ENCODE assay signal across 8 cellular contexts in genomic region chr20:35741892-35742740, GRCh38. TPM values are rescaled to one million over a fixed set of nuclear protein-coding genes. Genes with fewer than 3 reads are reported as not detected.
DNase-seq lines count a peak whose midpoint lies in the region; ATAC-seq, FAIRE-seq and TF ChIP-seq lines count a peak whose summit lies in the region.

Gene RBM39, minus strand, starts transcription at chr20:35742260. Its CDS starts 1,386 bp downstream, at chr20:35740874.

- H3K4me3 ChIP-seq in pancreas: peak within 1 kb of the TSS; percentile 63 to 96 (median 74)
- H3K4me3 ChIP-seq in tibial artery: peak within 1 kb of the TSS; percentile 88 to 92

- H3K27ac ChIP-seq in pancreas: peak within 1 kb of the TSS; percentile 99
- peak within 1 kb of the TSS; percentile 99 for H3K27ac ChIP-seq in tibial artery

- H3K4me1 Mint-ChIP-seq in activated naive CD8-positive, alpha-beta T cell treated with anti-CD3 and anti-CD28 coated beads, Interleukin-2, amount 50 U/mL, for 24 hours: peaks cover 52% of the 10 kb centered on the region

- peak within 1 kb of the TSS; percentile 97 for H3K4me3 Mint-ChIP-seq in activated naive CD8-positive, alpha-beta T cell treated with anti-CD3 and anti-CD28 coated beads, Interleukin-2, amount 50 U/mL, for 24 hours

- H3K9me3 ChIP-seq in pancreas (no peaks in the 10 kb centered on the region), tibial artery (no peaks in the 10 kb centered on the region)

- H3K4me1 ChIP-seq in pancreas (peaks cover 30 to 33% (median 30%) of the 10 kb centered on the region in 3 donors), tibial artery (peaks cover 5 to 47% (median 31%) of the 10 kb centered on the region in 4 donors)

- H3K36me3 ChIP-seq in pancreas: peaks cover 0 to 26% (median 10%) of the 10 kb centered on the region in 3 donors
- peaks cover 28 to 35% (median 33%) of the 10 kb centered on the region in 3 donors for H3K36me3 ChIP-seq in tibial artery

- H3K9me3 Mint-ChIP-seq in activated naive CD8-positive, alpha-beta T cell treated with anti-CD3 and anti-CD28 coated beads, Interleukin-2, amount 50 U/mL, for 24 hours: no peaks in the 10 kb centered on the region

- TF ChIP-seq CTCF in GM12874 (IDR thresholded peaks at IDR 0.05; ENCODE audit: insufficient read depth, low read depth, low read length): peak; percentile 36
- peak in 2 of 4 donors; percentile 8 to 28 for TF ChIP-seq CTCF in pancreas (IDR thresholded peaks at IDR 0.05)
- TF ChIP-seq CTCF in tibial artery (IDR thresholded peaks at IDR 0.05): peak; percentile 38 to 52

- H3K27me3 ChIP-seq in pancreas: no peaks in the 10 kb centered on the region
- no peaks in the 10 kb centered on the region for H3K27me3 ChIP-seq in tibial artery

- intact Hi-C loops in Right ventricle myocardium inferior (cut with DNase I): loop anchor here (1.0 to 5.0 kb wide), 3 partner anchors 29 to 200 kb away; partner anchors contain the start of gene ERGIC3
- intact Hi-C loops in pancreas (cut with DNase I): no loop called here
- intact Hi-C loops in tibial artery (cut with DNase I; ENCODE audit: low total_unique reads): loop anchor here (2.0 to 10.0 kb wide), 2 partner anchors 31 to 143 kb away; partner anchors contain the start of gene PHF20

- H3K36me3 Mint-ChIP-seq in activated naive CD8-positive, alpha-beta T cell treated with anti-CD3 and anti-CD28 coated beads, Interleukin-2, amount 50 U/mL, for 24 hours (ENCODE audit: low read depth): peaks cover 46% of the 10 kb centered on the region

- H3K27ac Mint-ChIP-seq in activated naive CD8-positive, alpha-beta T cell treated with anti-CD3 and anti-CD28 coated beads, Interleukin-2, amount 50 U/mL, for 24 hours: peak within 1 kb of the TSS; percentile 99

- DNase-seq in NCI-H1417 treated with DMSO at 0.1 percent for 48 hours (lab: John Stamatoyannopoulos, UW) (peak; percentile 100), SW480 (ENCODE audit: low spot score) (peak; percentile 100), Right ventricle myocardium inferior (ENCODE audit: missing footprints) (peak; percentile 100), pancreas (peak; percentile 97 to 100 (median 100)), tibial artery (peak; percentile 100)
- peak; percentile 98 for DNase-seq in activated naive CD8-positive, alpha-beta T cell treated with anti-CD3 and anti-CD28 coated beads, Interleukin-2, amount 50 U/mL, for 24 hours

- WGBS in pancreas, 2 donors: 0 to 1% methylated on average over 66 of the region's 66 CpGs

- peak; percentile 13 for FAIRE-seq in pancreas (lab: Jason Lieb, UNC)

- no peaks in the 10 kb centered on the region for H3K27me3 Mint-ChIP-seq in activated naive CD8-positive, alpha-beta T cell treated with anti-CD3 and anti-CD28 coated beads, Interleukin-2, amount 50 U/mL, for 24 hours

- ATAC-seq in HG02763 (IDR thresholded peaks at IDR 0.05; ENCODE audit: unreplicated experiment): peak; percentile 90
- peak; percentile 93 for ATAC-seq in activated naive CD8-positive, alpha-beta T cell treated with anti-CD3 and anti-CD28 coated beads, Interleukin-2, amount 50 U/mL, for 24 hours
- peak; percentile 96 for ATAC-seq in Right ventricle myocardium inferior
- ATAC-seq in pancreas: peak; percentile 87 to 94 (median 90)

RNA-seq across cellular contexts. Expression of gene RBM39, which starts in this region (rescaled TPM):
- total RNA-seq in Right ventricle myocardium inferior (133 TPM), pancreas (100 to 1,000 TPM in 4 of 6 donors, 10 to 100 TPM in 2; 98.7 to 200 (median 127) TPM)
- 100 to 1,000 TPM; 255 to 426 TPM for polyA plus RNA-seq in pancreas

Comparison
In these comparisons a context has a peak if more than half of its experiments do, and no peak if none do; other contexts are left out.
1. Peak in every context shown above with its lines: DNase-seq, ATAC-seq, H3K4me3 ChIP-seq and H3K27ac ChIP-seq.
2. intact Hi-C loops: an anchor here in Right ventricle myocardium inferior (1.0 to 5.0 kb wide) and tibial artery (2.0 to 10.0 kb wide); none called in pancreas.